ENCODE assay signal across 2 cellular contexts in the genomic region with DNA sequence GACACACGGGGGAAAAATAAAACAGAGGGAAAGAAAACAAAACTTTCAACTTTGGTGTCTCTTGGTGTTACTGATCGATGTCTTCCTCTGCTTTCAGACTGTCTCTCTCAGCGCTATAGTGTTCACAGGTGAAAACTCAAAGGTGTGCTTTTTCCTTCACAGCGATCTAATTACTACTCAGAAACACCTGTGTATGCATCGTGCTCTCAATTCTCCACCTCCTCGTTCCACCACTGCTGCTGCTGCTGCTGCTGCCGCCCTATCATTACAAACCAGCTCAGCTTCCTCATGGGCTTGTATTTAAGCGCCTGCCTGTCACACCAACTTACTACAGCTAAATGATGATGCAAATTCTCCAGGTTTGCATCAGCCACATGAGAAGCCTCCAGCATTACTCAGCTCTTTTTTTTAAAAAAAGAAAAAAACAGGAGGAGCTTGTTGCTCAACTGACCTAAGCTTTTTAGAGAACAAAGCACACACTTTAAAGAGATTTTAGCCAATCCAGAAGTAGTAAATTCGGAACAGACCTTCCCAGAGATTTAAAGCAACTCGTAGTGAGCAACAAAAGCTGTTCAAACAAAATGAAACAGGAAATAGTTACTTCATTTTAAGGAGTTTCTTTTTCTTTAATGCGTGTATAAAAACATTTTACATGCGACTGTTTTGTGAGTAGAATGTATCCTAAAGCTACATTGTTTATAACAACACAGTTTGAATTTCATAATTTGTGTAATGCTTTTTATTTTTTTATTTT.
A peak's percentile ranks its signal among the peaks of the same experiment; 100 is the strongest.
TF ChIP-seq lines count a peak whose summit lies in the region.

A gene (minus strand): TSS at position 274 of the 754 bp plus-strand sequence. CDS start 280 bp downstream, outside the sequence.

TF ChIP-seq in WTC11, 78 proteins besides CTCF, POLR2A, EP300 and RAD21 (continued from another document and continues in another):
- TF ChIP-seq, protein P1, sequence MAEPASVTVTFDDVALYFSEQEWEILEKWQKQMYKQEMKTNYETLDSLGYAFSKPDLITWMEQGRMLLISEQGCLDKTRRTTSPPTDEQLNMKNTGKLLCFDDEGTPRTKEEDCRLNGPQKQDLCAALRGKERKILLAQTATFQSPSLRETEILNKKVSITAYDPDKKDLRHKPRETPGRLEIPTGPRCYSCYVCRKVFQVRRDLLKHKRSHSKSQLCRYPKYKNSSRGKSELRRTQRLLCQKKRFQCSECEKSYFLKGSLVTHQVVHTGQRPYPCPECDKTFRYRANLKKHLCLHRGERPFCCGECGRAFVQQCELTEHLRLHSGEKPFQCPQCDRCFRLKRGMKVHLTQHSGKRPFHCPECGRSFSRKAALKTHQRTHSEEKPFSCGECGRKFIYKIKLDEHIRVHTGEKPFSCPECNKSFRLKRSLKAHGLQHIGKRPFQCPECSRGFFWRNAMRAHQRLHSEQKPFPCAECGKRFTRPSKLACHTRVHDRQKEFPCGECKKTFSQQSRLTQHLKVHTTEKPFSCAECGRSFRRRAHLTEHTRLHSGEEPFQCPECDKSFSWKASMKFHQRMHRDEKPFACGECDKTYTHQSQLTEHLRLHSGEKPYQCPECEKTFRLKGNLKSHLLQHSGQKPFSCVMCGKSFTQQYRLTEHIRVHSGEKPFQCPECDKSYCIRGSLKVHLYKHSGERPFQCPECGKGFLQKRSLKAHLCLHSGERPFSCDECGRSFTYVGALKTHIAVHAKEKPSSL (CRISPR knock-in tag; conservative IDR thresholded peaks at IDR 0.05): 0 out of 2 replicates have a peak, but pooled peaks have one; percentile 28
- TF ChIP-seq ZNF317 (CRISPR knock-in tag; IDR thresholded peaks at IDR 0.05; ENCODE audit: borderline replicate concordance, low read depth): no peak
- no peak for TF ChIP-seq ZNF219 (CRISPR knock-in tag; IDR thresholded peaks at IDR 0.05; ENCODE audit: borderline replicate concordance)
- no peak for TF ChIP-seq TP53 (CRISPR knock-in tag; IDR thresholded peaks at IDR 0.05)
- TF ChIP-seq, protein P2, sequence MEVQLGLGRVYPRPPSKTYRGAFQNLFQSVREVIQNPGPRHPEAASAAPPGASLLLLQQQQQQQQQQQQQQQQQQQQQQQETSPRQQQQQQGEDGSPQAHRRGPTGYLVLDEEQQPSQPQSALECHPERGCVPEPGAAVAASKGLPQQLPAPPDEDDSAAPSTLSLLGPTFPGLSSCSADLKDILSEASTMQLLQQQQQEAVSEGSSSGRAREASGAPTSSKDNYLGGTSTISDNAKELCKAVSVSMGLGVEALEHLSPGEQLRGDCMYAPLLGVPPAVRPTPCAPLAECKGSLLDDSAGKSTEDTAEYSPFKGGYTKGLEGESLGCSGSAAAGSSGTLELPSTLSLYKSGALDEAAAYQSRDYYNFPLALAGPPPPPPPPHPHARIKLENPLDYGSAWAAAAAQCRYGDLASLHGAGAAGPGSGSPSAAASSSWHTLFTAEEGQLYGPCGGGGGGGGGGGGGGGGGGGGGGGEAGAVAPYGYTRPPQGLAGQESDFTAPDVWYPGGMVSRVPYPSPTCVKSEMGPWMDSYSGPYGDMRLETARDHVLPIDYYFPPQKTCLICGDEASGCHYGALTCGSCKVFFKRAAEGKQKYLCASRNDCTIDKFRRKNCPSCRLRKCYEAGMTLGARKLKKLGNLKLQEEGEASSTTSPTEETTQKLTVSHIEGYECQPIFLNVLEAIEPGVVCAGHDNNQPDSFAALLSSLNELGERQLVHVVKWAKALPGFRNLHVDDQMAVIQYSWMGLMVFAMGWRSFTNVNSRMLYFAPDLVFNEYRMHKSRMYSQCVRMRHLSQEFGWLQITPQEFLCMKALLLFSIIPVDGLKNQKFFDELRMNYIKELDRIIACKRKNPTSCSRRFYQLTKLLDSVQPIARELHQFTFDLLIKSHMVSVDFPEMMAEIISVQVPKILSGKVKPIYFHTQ (CRISPR knock-in tag; IDR thresholded peaks at IDR 0.05): no peak
- TF ChIP-seq, protein P3, sequence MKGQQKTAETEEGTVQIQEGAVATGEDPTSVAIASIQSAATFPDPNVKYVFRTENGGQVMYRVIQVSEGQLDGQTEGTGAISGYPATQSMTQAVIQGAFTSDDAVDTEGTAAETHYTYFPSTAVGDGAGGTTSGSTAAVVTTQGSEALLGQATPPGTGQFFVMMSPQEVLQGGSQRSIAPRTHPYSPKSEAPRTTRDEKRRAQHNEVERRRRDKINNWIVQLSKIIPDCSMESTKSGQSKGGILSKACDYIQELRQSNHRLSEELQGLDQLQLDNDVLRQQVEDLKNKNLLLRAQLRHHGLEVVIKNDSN (CRISPR knock-in tag; IDR thresholded peaks at IDR 0.05): no peak
- TF ChIP-seq, protein P4, sequence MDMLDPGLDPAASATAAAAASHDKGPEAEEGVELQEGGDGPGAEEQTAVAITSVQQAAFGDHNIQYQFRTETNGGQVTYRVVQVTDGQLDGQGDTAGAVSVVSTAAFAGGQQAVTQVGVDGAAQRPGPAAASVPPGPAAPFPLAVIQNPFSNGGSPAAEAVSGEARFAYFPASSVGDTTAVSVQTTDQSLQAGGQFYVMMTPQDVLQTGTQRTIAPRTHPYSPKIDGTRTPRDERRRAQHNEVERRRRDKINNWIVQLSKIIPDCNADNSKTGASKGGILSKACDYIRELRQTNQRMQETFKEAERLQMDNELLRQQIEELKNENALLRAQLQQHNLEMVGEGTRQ (CRISPR knock-in tag; IDR thresholded peaks at IDR 0.05): no peak
- TF ChIP-seq TEAD4 (CRISPR knock-in tag; IDR thresholded peaks at IDR 0.05): no peak
- TF ChIP-seq, protein P5, sequence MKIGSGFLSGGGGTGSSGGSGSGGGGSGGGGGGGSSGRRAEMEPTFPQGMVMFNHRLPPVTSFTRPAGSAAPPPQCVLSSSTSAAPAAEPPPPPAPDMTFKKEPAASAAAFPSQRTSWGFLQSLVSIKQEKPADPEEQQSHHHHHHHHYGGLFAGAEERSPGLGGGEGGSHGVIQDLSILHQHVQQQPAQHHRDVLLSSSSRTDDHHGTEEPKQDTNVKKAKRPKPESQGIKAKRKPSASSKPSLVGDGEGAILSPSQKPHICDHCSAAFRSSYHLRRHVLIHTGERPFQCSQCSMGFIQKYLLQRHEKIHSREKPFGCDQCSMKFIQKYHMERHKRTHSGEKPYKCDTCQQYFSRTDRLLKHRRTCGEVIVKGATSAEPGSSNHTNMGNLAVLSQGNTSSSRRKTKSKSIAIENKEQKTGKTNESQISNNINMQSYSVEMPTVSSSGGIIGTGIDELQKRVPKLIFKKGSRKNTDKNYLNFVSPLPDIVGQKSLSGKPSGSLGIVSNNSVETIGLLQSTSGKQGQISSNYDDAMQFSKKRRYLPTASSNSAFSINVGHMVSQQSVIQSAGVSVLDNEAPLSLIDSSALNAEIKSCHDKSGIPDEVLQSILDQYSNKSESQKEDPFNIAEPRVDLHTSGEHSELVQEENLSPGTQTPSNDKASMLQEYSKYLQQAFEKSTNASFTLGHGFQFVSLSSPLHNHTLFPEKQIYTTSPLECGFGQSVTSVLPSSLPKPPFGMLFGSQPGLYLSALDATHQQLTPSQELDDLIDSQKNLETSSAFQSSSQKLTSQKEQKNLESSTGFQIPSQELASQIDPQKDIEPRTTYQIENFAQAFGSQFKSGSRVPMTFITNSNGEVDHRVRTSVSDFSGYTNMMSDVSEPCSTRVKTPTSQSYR (CRISPR knock-in tag; IDR thresholded peaks at IDR 0.05): no peak
- TF ChIP-seq GTF2I (CRISPR knock-in tag; conservative IDR thresholded peaks at IDR 0.05): no peak
- no peak for TF ChIP-seq FOXJ3 (CRISPR knock-in tag; IDR thresholded peaks at IDR 0.05; ENCODE audit: borderline replicate concordance)
- TF ChIP-seq ZNF232 (CRISPR knock-in tag; IDR thresholded peaks at IDR 0.05): no peak
- peak; percentile 93 for TF ChIP-seq NFE2L1 (CRISPR knock-in tag; IDR thresholded peaks at IDR 0.05)
- peak; percentile 100 for TF ChIP-seq GABPB1 (CRISPR knock-in tag; IDR thresholded peaks at IDR 0.05)
- TF ChIP-seq ZNF671 (CRISPR knock-in tag; IDR thresholded peaks at IDR 0.05): no peak

TF ChIP-seq in H1, 55 proteins besides CTCF, POLR2A, EP300 and RAD21 (continued from another document):
- 0 out of 2 replicates have a peak, but pooled peaks have one; percentile 20 for TF ChIP-seq PHF8 (conservative IDR thresholded peaks at IDR 0.05; ENCODE audit: low read depth, low read length)
- TF ChIP-seq JUN (IDR thresholded peaks at IDR 0.05; ENCODE audit: low read depth, low read length): peak; percentile 67; the same call in 1 of the 2 replicates
- TF ChIP-seq CREB1 (IDR thresholded peaks at IDR 0.05): peak; percentile 55; the same call in 1 of the 2 replicates
- TF ChIP-seq, protein P6, sequence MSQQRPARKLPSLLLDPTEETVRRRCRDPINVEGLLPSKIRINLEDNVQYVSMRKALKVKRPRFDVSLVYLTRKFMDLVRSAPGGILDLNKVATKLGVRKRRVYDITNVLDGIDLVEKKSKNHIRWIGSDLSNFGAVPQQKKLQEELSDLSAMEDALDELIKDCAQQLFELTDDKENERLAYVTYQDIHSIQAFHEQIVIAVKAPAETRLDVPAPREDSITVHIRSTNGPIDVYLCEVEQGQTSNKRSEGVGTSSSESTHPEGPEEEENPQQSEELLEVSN (IDR thresholded peaks at IDR 0.05): peak; percentile 40; the same call in 1 of the 2 replicates
- peak; percentile 88 for TF ChIP-seq ASH2L (IDR thresholded peaks at IDR 0.05; ENCODE audit: low read length)
- no peak for TF ChIP-seq NANOG (IDR thresholded peaks at IDR 0.05; ENCODE audit: insufficient read depth, low read depth, low read length, poor library complexity, severe bottlenecking)
- TF ChIP-seq ZNF274 (IDR thresholded peaks at IDR 0.05; ENCODE audit: borderline replicate concordance, extremely low read depth, low read length): no peak
- TF ChIP-seq, protein P7, sequence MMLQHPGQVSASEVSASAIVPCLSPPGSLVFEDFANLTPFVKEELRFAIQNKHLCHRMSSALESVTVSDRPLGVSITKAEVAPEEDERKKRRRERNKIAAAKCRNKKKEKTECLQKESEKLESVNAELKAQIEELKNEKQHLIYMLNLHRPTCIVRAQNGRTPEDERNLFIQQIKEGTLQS (IDR thresholded peaks at IDR 0.05; ENCODE audit: insufficient read depth, low read depth, low read length): peak; percentile 83; the same call in 1 of the 2 replicates
- peak; percentile 19; the same call in 1 of the 2 replicates for TF ChIP-seq YY1 (IDR thresholded peaks at IDR 0.05; ENCODE audit: low read depth, low read length)
- no peak; the same call in 1 of the 2 replicates for TF ChIP-seq CHD1 (IDR thresholded peaks at IDR 0.05; ENCODE audit: low read depth, low read length)
- TF ChIP-seq, protein P8, sequence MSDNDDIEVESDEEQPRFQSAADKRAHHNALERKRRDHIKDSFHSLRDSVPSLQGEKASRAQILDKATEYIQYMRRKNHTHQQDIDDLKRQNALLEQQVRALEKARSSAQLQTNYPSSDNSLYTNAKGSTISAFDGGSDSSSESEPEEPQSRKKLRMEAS (IDR thresholded peaks at IDR 0.05): peak; percentile 89
